ENCODE assay signal across 15 cellular contexts in genomic region chr5:135433626-135434426, GRCh38. TPM values are rescaled to one million over a fixed set of nuclear protein-coding genes. Genes with fewer than 3 reads are reported as not detected.
A peak's percentile ranks its signal among the peaks of the same experiment; 100 is the strongest.
DNase-seq lines count a peak whose midpoint lies in the region; ATAC-seq and TF ChIP-seq lines count a peak whose summit lies in the region.
"Had no signal": no experiment of that assay in that cellular context is flagged by ENCODE, and none has a peak within 500 bp of the region (broad histone marks: within the 10 kb centered on the region; RNA-seq: fewer than 3 reads in every experiment).

No MANE protein-coding gene starts in this region.

- H3K9me3 Mint-ChIP-seq in GM23338, result peaks cover 3% of the 10 kb centered on the region; the same call in 2 of the 3 replicates
- peaks cover 2% of the 10 kb centered on the region for H3K9me3 Mint-ChIP-seq in activated CD4-positive, alpha-beta memory T cell treated with anti-CD3 and anti-CD28 coated beads for 36 hours
- H3K9me3 Mint-ChIP-seq: immature natural killer cell had no signal

- H3K9me3 ChIP-seq in heart right ventricle, result peaks cover 0 to 3% (median under 1%) of the 10 kb centered on the region in 11 donors

- H3K27me3 ChIP-seq in GM23338 (ENCODE audit: insufficient read depth) (no peaks in the 10 kb centered on the region), heart right ventricle (no peaks in the 10 kb centered on the region)
- H3K27me3 ChIP-seq: upper lobe of left lung had no signal

- POLR2A ChIA-PET in activated CD4-positive, alpha-beta memory T cell treated with anti-CD3 and anti-CD28 coated beads for 36 hours (lab: Charles Lee), result no interaction called here

- intact Hi-C loops in heart right ventricle (cut with DNase I) (no loop called here), posterior vena cava (cut with DNase I) (no loop called here)
- intact Hi-C loops in activated CD4-positive, alpha-beta memory T cell treated with anti-CD3 and anti-CD28 coated beads for 36 hours (cut with micrococcal nuclease), result no loop called here

- peaks cover 2% of the 10 kb centered on the region for H3K27me3 Mint-ChIP-seq in GM23338 (ENCODE audit: insufficient read depth, low read depth, poor library complexity)
- peaks cover 13% of the 10 kb centered on the region for H3K27me3 Mint-ChIP-seq in activated CD4-positive, alpha-beta memory T cell treated with anti-CD3 and anti-CD28 coated beads for 36 hours

- H3K4me1 ChIP-seq in GM23338 (ENCODE audit: insufficient read depth) (no peaks in the 10 kb centered on the region), heart right ventricle (peaks cover 3 to 68% (median 33%) of the 10 kb centered on the region in 9 donors)

- ATAC-seq in GM23338 (peak; percentile 38; the same call in 2 of the 3 replicates), heart right ventricle (peak; percentile 9 to 52 (median 28))
- ATAC-seq: effector memory CD8-positive, alpha-beta T cell; HCT116 had no signal

- H3K4me3 ChIP-seq in GM23338 (no peak overlapping the region), heart right ventricle (no peak overlapping the region)
- H3K4me3 ChIP-seq: upper lobe of left lung had no signal

- no peaks in the 10 kb centered on the region for H3K79me2 ChIP-seq in GM23338 (replicated peaks; ENCODE audit: insufficient read depth)

- no peaks in the 10 kb centered on the region for H3K9me2 ChIP-seq in GM23338 (ENCODE audit: insufficient read depth)

- peaks cover 2% of the 10 kb centered on the region; the same call in 1 of the 3 replicates for H3K36me3 Mint-ChIP-seq in GM23338 (ENCODE audit: low read depth)
- H3K36me3 Mint-ChIP-seq in activated CD4-positive, alpha-beta memory T cell treated with anti-CD3 and anti-CD28 coated beads for 36 hours, result no peaks in the 10 kb centered on the region
- H3K36me3 Mint-ChIP-seq: activated naive CD8-positive, alpha-beta T cell; immature natural killer cell had no signal

- H3K27ac ChIP-seq in GM23338 (ENCODE audit: low read depth) (no peak overlapping the region), heart right ventricle (peak overlapping the region in 5 of 10 donors; percentile 37 to 70 (median 39))

- DNase-seq in GM23338 (ENCODE audit: low spot score), result peak; percentile 11
- DNase-seq in SKM-1 treated with dmso at 0.1 percent for 144 hours (lab: John Stamatoyannopoulos, UW; ENCODE audit: unreplicated experiment), result peak; percentile 49
- no peak for DNase-seq in heart right ventricle
- peak; percentile 70 for DNase-seq in posterior vena cava (ENCODE audit: low spot score)
- no peak for DNase-seq in pons (ENCODE audit: low spot score)
- no peak for DNase-seq in middle frontal gyrus (ENCODE audit: extremely low spot score, low spot score)
- no peak for DNase-seq in activated CD4-positive, alpha-beta memory T cell treated with anti-CD3 and anti-CD28 coated beads for 36 hours
- DNase-seq: activated CD4-positive, CD25-positive, alpha-beta regulatory T cell; DMS79; effector memory CD8-positive, alpha-beta T cell; immature natural killer cell; upper lobe of left lung had no signal

- H3K27ac Mint-ChIP-seq in GM23338, result no peak overlapping the region
- H3K27ac Mint-ChIP-seq in activated CD4-positive, alpha-beta memory T cell treated with anti-CD3 and anti-CD28 coated beads for 36 hours, result no peak overlapping the region
- H3K27ac Mint-ChIP-seq: activated naive CD8-positive, alpha-beta T cell; effector memory CD8-positive, alpha-beta T cell; immature natural killer cell had no signal

- no peak overlapping the region for H3K4me3 Mint-ChIP-seq in GM23338
- H3K4me3 Mint-ChIP-seq in activated CD4-positive, alpha-beta memory T cell treated with anti-CD3 and anti-CD28 coated beads for 36 hours, result no peak overlapping the region
- H3K4me3 Mint-ChIP-seq: activated naive CD8-positive, alpha-beta T cell; effector memory CD8-positive, alpha-beta T cell; immature natural killer cell had no signal

- H3K4me1 Mint-ChIP-seq in GM23338, result peaks cover 11% of the 10 kb centered on the region
- no peaks in the 10 kb centered on the region for H3K4me1 Mint-ChIP-seq in activated CD4-positive, alpha-beta memory T cell treated with anti-CD3 and anti-CD28 coated beads for 36 hours (ENCODE audit: low read depth)
- H3K4me1 Mint-ChIP-seq: immature natural killer cell had no signal

- no peaks in the 10 kb centered on the region for H3F3A ChIP-seq in GM23338 (replicated peaks; ENCODE audit: low read depth)

- TF ChIP-seq CTCF in GM23338 (conservative IDR thresholded peaks at IDR 0.05; ENCODE audit: low read depth in 2 of 2), result no peak
- no peak for TF ChIP-seq CTCF in heart right ventricle (IDR thresholded peaks at IDR 0.05)

- no peak overlapping the region for H3K4me2 ChIP-seq in GM23338

- H3K36me3 ChIP-seq in GM23338 (ENCODE audit: insufficient read depth) (no peaks in the 10 kb centered on the region), heart right ventricle (no peaks in the 10 kb centered on the region)
- H3K36me3 ChIP-seq: upper lobe of left lung had no signal

- H2AFZ ChIP-seq in GM23338, result peak overlapping the region; percentile 28; the same call in 1 of the 2 replicates

- WGBS in heart right ventricle, 2 donors, result 48 to 50% methylated on average over 13 of the region's 13 CpGs

- CTCF ChIA-PET in activated CD4-positive, alpha-beta memory T cell treated with anti-CD3 and anti-CD28 coated beads for 36 hours (lab: Charles Lee), result interaction anchor here (1.3 to 1.5 kb wide), 2 partner anchors 33 to 127 kb away, joined by 3 to 4 read pairs; no protein-coding TSS in a partner anchor

- no peaks in the 10 kb centered on the region for H4K20me1 ChIP-seq in GM23338 (replicated peaks; ENCODE audit: insufficient read depth)

TF ChIP-seq in GM23338, 12 proteins besides CTCF, POLR2A, EP300 and RAD21 (continues in another document):
- no peak for TF ChIP-seq STAT1 (IDR thresholded peaks at IDR 0.05; ENCODE audit: unreplicated experiment)
- TF ChIP-seq CREB1 (CRISPR knock-in tag; IDR thresholded peaks at IDR 0.05; ENCODE audit: low read depth), result no peak
- no peak for TF ChIP-seq REST (IDR thresholded peaks at IDR 0.05; ENCODE audit: unreplicated experiment)
- no peak for TF ChIP-seq EZH2 (IDR thresholded peaks at IDR 0.05; ENCODE audit: low read depth, unreplicated experiment)
- TF ChIP-seq ZNF114 (CRISPR knock-in tag; IDR thresholded peaks at IDR 0.05), result no peak
- no peak for TF ChIP-seq ETS1 (IDR thresholded peaks at IDR 0.05)

RNA-seq across cellular contexts. Expression of gene DCANP1, which starts 13.3 kb away (rescaled TPM):
- total RNA-seq in GM23338 (2014; rRNA removed; shearing (Covaris generic)), result not detected in 2 replicates
- polyA plus RNA-seq in GM23338 (2016; fragmentation: Nextera tagmentation; extraction: Ambion mirVana) (not detected in 2 replicates), heart right ventricle (not detected)
- total RNA-seq in heart right ventricle (not detected), posterior vena cava (not detected)
- not detected for total RNA-seq in activated CD4-positive, alpha-beta memory T cell treated with anti-CD3 and anti-CD28 coated beads for 36 hours
- total RNA-seq: pulmonary artery endothelial cell had no signal

RNA-seq across cellular contexts. Expression of gene TIFAB, which starts 18.3 kb away (rescaled TPM):
- total RNA-seq in GM23338 (2014; rRNA removed; shearing (Covaris generic)), result not detected in 2 replicates
- polyA plus RNA-seq in GM23338 (2016; fragmentation: Nextera tagmentation; extraction: Ambion mirVana) (not detected in 2 replicates), heart right ventricle (under 1 TPM in 1 of 2 donors, not detected in 1; under 0.01 TPM)
- total RNA-seq in heart right ventricle (1 to 10 TPM in 1 of 10 donors, under 1 TPM in 2, not detected in 7; 0.04 to 1.7 (median 0.05) TPM), posterior vena cava (not detected)
- not detected for total RNA-seq in activated CD4-positive, alpha-beta memory T cell treated with anti-CD3 and anti-CD28 coated beads for 36 hours
- total RNA-seq: pulmonary artery endothelial cell had no signal

RNA-seq across cellular contexts. Expression of gene MACROH2A1, which starts 34.8 kb away (rescaled TPM):
- 64.9 and 81.6 TPM in 2 replicates for total RNA-seq in GM23338 (2014; rRNA removed; shearing (Covaris generic))
- polyA plus RNA-seq in GM23338 (2016; fragmentation: Nextera tagmentation; extraction: Ambion mirVana) (50.5 and 64.9 TPM in 2 replicates), heart right ventricle (100 to 1,000 TPM; 124 to 152 TPM)
- total RNA-seq in heart right ventricle (100 to 1,000 TPM in 4 of 10 donors, 10 to 100 TPM in 6; 80.0 to 125 (median 98.0) TPM), posterior vena cava (10 to 100 TPM; 98.0 to 99.6 TPM)
- 100 to 1,000 TPM; 159 to 161 TPM for total RNA-seq in activated CD4-positive, alpha-beta memory T cell treated with anti-CD3 and anti-CD28 coated beads for 36 hours

Comparison
In these comparisons a context has a peak if more than half of its experiments do, and no peak if none do; other contexts are left out.
1. DNase-seq: peak in GM23338 (single experiment), SKM-1 treated with dmso at 0.1 percent for 144 hours (single experiment) and posterior vena cava (single experiment); none in heart right ventricle (0 of 2), pons (single experiment), middle frontal gyrus (single experiment) and activated CD4-positive, alpha-beta memory T cell treated with anti-CD3 and anti-CD28 coated beads for 36 hours (single experiment).